16 cellular contexts compared by ENCODE assay signal in genomic region chr12:94203181-94203546, GRCh38. TPM values are rescaled to one million over a fixed set of nuclear protein-coding genes. Genes with fewer than 3 reads are reported as not detected.
A peak's percentile ranks its signal among the peaks of the same experiment; 100 is the strongest.
DNase-seq lines count a peak whose midpoint lies in the region; ATAC-seq and TF ChIP-seq lines count a peak whose summit lies in the region.
"Had no signal": no experiment of that assay in that cellular context is flagged by ENCODE, and none has a peak within 500 bp of the region (broad histone marks: within the 10 kb centered on the region; RNA-seq: fewer than 3 reads in every experiment).

No MANE protein-coding gene starts in this region.

- POLR2A ChIA-PET in activated naive CD8-positive, alpha-beta T cell treated with anti-CD3 and anti-CD28 coated beads, Interleukin-2, amount 10 ng/mL, durations not matched to agents 7 days and 5 days (lab: Charles Lee): interaction anchor here (1.1 kb wide), 1 partner anchor 243 kb away, joined by 3 read pairs; no protein-coding TSS in a partner anchor

- H3K9me2 ChIP-seq in Loucy (replicated peaks; ENCODE audit: low read depth, low read length): no peaks in the 10 kb centered on the region

- H3K36me3 Mint-ChIP-seq in activated naive CD8-positive, alpha-beta T cell treated with anti-CD3 and anti-CD28 coated beads, Interleukin-2, amount 10 ng/mL, durations not matched to agents 7 days and 5 days: peaks cover 31% of the 10 kb centered on the region
- H3K36me3 Mint-ChIP-seq in activated naive CD8-positive, alpha-beta T cell treated with anti-CD3 and anti-CD28 coated beads for 36 hours: peaks cover 19% of the 10 kb centered on the region
- H3K36me3 Mint-ChIP-seq in activated T-helper 1 cell treated with anti-CD3 and anti-CD28 coated beads, Interleukin-12 subunit alpha, Interleukin-12 subunit beta, Interleukin-2, Interleukin-4 antibody, amounts not matched to agents 30 ng/mL and 10 ng/mL and 1 ng/mL, durations not matched to agents 14 hours and 24 hours and 36 hours (ENCODE audit: low read depth): peaks cover 30% of the 10 kb centered on the region
- H3K36me3 Mint-ChIP-seq in stimulated activated effector memory CD8-positive, alpha-beta T cell treated with anti-CD3 and anti-CD28 coated beads, Interleukin-12 subunit alpha, Interleukin-12 subunit beta, amount 100 ng/mL, for 72 hours: peaks cover 8% of the 10 kb centered on the region

- no peak for ATAC-seq in activated naive CD8-positive, alpha-beta T cell treated with anti-CD3 and anti-CD28 coated beads, Interleukin-2, amount 10 ng/mL, durations not matched to agents 7 days and 5 days (ENCODE audit: low read depth)
- no peak for ATAC-seq in stimulated activated effector memory CD8-positive, alpha-beta T cell treated with anti-CD3 and anti-CD28 coated beads, Interleukin-12 subunit alpha, Interleukin-12 subunit beta, amount 100 ng/mL, for 72 hours
- no peak for ATAC-seq in left cardiac atrium

- H3K9me3 Mint-ChIP-seq in activated naive CD8-positive, alpha-beta T cell treated with anti-CD3 and anti-CD28 coated beads, Interleukin-2, amount 10 ng/mL, durations not matched to agents 7 days and 5 days: no peaks in the 10 kb centered on the region
- peaks cover 2% of the 10 kb centered on the region for H3K9me3 Mint-ChIP-seq in activated naive CD8-positive, alpha-beta T cell treated with anti-CD3 and anti-CD28 coated beads for 36 hours
- no peaks in the 10 kb centered on the region for H3K9me3 Mint-ChIP-seq in activated T-helper 1 cell treated with anti-CD3 and anti-CD28 coated beads, Interleukin-12 subunit alpha, Interleukin-12 subunit beta, Interleukin-2, Interleukin-4 antibody, amounts not matched to agents 30 ng/mL and 10 ng/mL and 1 ng/mL, durations not matched to agents 14 hours and 24 hours and 36 hours
- no peaks in the 10 kb centered on the region for H3K9me3 Mint-ChIP-seq in stimulated activated effector memory CD8-positive, alpha-beta T cell treated with anti-CD3 and anti-CD28 coated beads, Interleukin-12 subunit alpha, Interleukin-12 subunit beta, amount 100 ng/mL, for 72 hours

- H3K4me1 ChIP-seq in Loucy (ENCODE audit: insufficient read depth, low read length, poor library complexity, severe bottlenecking): peaks cover 53% of the 10 kb centered on the region

- intact Hi-C loops in activated T-helper 1 cell treated with anti-CD3 and anti-CD28 coated beads, Interleukin-12 subunit alpha, Interleukin-12 subunit beta, Interleukin-2, Interleukin-4 antibody, amounts not matched to agents 30 ng/mL and 10 ng/mL and 1 ng/mL, durations not matched to agents 14 hours and 24 hours and 36 hours (cut with micrococcal nuclease): loop anchor here (10.0 kb wide), 2 partner anchors 418 to 1012 kb away; partner anchors contain the start of genes FGD6 and VEZT
- intact Hi-C loops in left cardiac atrium (cut with DNase I): no loop called here

- H3K79me2 ChIP-seq in Loucy (ENCODE audit: insufficient read depth, low read length): no peaks in the 10 kb centered on the region

- H4K20me1 ChIP-seq in Loucy (ENCODE audit: insufficient read depth, low read length, poor library complexity, severe bottlenecking): no peaks in the 10 kb centered on the region

- no peaks in the 10 kb centered on the region for H3K36me3 ChIP-seq in Loucy (ENCODE audit: insufficient read depth, low read length)

- DNase-seq in activated naive CD8-positive, alpha-beta T cell treated with anti-CD3 and anti-CD28 coated beads, Interleukin-2, amount 10 ng/mL, durations not matched to agents 7 days and 5 days: no peak
- DNase-seq in activated naive CD8-positive, alpha-beta T cell treated with anti-CD3 and anti-CD28 coated beads for 36 hours: no peak
- DNase-seq in activated T-helper 1 cell treated with anti-CD3 and anti-CD28 coated beads, Interleukin-12 subunit alpha, Interleukin-12 subunit beta, Interleukin-2, Interleukin-4 antibody, amounts not matched to agents 30 ng/mL and 10 ng/mL and 1 ng/mL, durations not matched to agents 14 hours and 24 hours and 36 hours (ENCODE audit: low spot score): no peak
- no peak for DNase-seq in stimulated activated effector memory CD8-positive, alpha-beta T cell treated with anti-CD3 and anti-CD28 coated beads, Interleukin-12 subunit alpha, Interleukin-12 subunit beta, amount 100 ng/mL, for 72 hours (ENCODE audit: low spot score in 2 of 2)
- DNase-seq in left cardiac atrium: no peak
- no peak for DNase-seq in NOMO-1 treated with dmso at 0.1 percent for 144 hours (lab: John Stamatoyannopoulos, UW; ENCODE audit: unreplicated experiment)
- DNase-seq in SK-N-DZ (ENCODE audit: low spot score): no peak
- DNase-seq: AML-193; CD4-positive, CD25-positive, alpha-beta regulatory T cell; NCI-H1092 treated with DMSO at 0.1 percent for 48 hours; NCI-H1694; NCI-H446; NCI-H774; SHP77 treated with DMSO at 0.1 percent for 48 hours had no signal

- no peak overlapping the region for H2AFZ ChIP-seq in Loucy (ENCODE audit: low read length)

- no peak overlapping the region for H3K4me2 ChIP-seq in Loucy (ENCODE audit: low read depth, low read length, poor library complexity, severe bottlenecking)
- H3K4me2 ChIP-seq: GM23338 had no signal

- H3K27me3 Mint-ChIP-seq in activated naive CD8-positive, alpha-beta T cell treated with anti-CD3 and anti-CD28 coated beads, Interleukin-2, amount 10 ng/mL, durations not matched to agents 7 days and 5 days: no peaks in the 10 kb centered on the region
- H3K27me3 Mint-ChIP-seq in activated naive CD8-positive, alpha-beta T cell treated with anti-CD3 and anti-CD28 coated beads for 36 hours: no peaks in the 10 kb centered on the region
- no peaks in the 10 kb centered on the region for H3K27me3 Mint-ChIP-seq in activated T-helper 1 cell treated with anti-CD3 and anti-CD28 coated beads, Interleukin-12 subunit alpha, Interleukin-12 subunit beta, Interleukin-2, Interleukin-4 antibody, amounts not matched to agents 30 ng/mL and 10 ng/mL and 1 ng/mL, durations not matched to agents 14 hours and 24 hours and 36 hours (ENCODE audit: insufficient read depth)
- H3K27me3 Mint-ChIP-seq: CD4-positive, CD25-positive, alpha-beta regulatory T cell had no signal

- H3F3A ChIP-seq in Loucy (ENCODE audit: low read depth): 0 out of 2 replicates have a peak, but pooled peaks cover 8% of the 10 kb centered on the region

- H3K27ac Mint-ChIP-seq in activated naive CD8-positive, alpha-beta T cell treated with anti-CD3 and anti-CD28 coated beads, Interleukin-2, amount 10 ng/mL, durations not matched to agents 7 days and 5 days: peak overlapping the region; percentile 64
- no peak overlapping the region for H3K27ac Mint-ChIP-seq in activated naive CD8-positive, alpha-beta T cell treated with anti-CD3 and anti-CD28 coated beads for 36 hours
- peak overlapping the region; percentile 65 for H3K27ac Mint-ChIP-seq in activated T-helper 1 cell treated with anti-CD3 and anti-CD28 coated beads, Interleukin-12 subunit alpha, Interleukin-12 subunit beta, Interleukin-2, Interleukin-4 antibody, amounts not matched to agents 30 ng/mL and 10 ng/mL and 1 ng/mL, durations not matched to agents 14 hours and 24 hours and 36 hours
- no peak overlapping the region for H3K27ac Mint-ChIP-seq in stimulated activated effector memory CD8-positive, alpha-beta T cell treated with anti-CD3 and anti-CD28 coated beads, Interleukin-12 subunit alpha, Interleukin-12 subunit beta, amount 100 ng/mL, for 72 hours
- H3K27ac Mint-ChIP-seq: GM23338 had no signal

- TF ChIP-seq CTCF in Loucy (conservative IDR thresholded peaks at IDR 0.05; ENCODE audit: low read length): no peak

- H3K4me3 Mint-ChIP-seq in activated naive CD8-positive, alpha-beta T cell treated with anti-CD3 and anti-CD28 coated beads, Interleukin-2, amount 10 ng/mL, durations not matched to agents 7 days and 5 days: peak overlapping the region; percentile 47
- H3K4me3 Mint-ChIP-seq in activated naive CD8-positive, alpha-beta T cell treated with anti-CD3 and anti-CD28 coated beads for 36 hours: no peak overlapping the region
- H3K4me3 Mint-ChIP-seq in activated T-helper 1 cell treated with anti-CD3 and anti-CD28 coated beads, Interleukin-12 subunit alpha, Interleukin-12 subunit beta, Interleukin-2, Interleukin-4 antibody, amounts not matched to agents 30 ng/mL and 10 ng/mL and 1 ng/mL, durations not matched to agents 14 hours and 24 hours and 36 hours: peak overlapping the region; percentile 2
- peak overlapping the region; percentile 13 for H3K4me3 Mint-ChIP-seq in stimulated activated effector memory CD8-positive, alpha-beta T cell treated with anti-CD3 and anti-CD28 coated beads, Interleukin-12 subunit alpha, Interleukin-12 subunit beta, amount 100 ng/mL, for 72 hours
- H3K4me3 Mint-ChIP-seq: GM23338 had no signal

- H3K27me3 ChIP-seq in Loucy (ENCODE audit: insufficient read depth, low read length, poor library complexity, severe bottlenecking): no peaks in the 10 kb centered on the region

- no peaks in the 10 kb centered on the region for H3K9me3 ChIP-seq in Loucy (ENCODE audit: insufficient read depth, low read depth, low read length)

- no peak overlapping the region for H3K4me3 ChIP-seq in Loucy (ENCODE audit: low read length, poor library complexity, severe bottlenecking)
- H3K4me3 ChIP-seq: GM23338 had no signal

- H3K9ac ChIP-seq in Loucy (ENCODE audit: low read depth, low read length, poor library complexity, severe bottlenecking): peak overlapping the region; percentile 10

- H3K4me1 Mint-ChIP-seq in activated naive CD8-positive, alpha-beta T cell treated with anti-CD3 and anti-CD28 coated beads, Interleukin-2, amount 10 ng/mL, durations not matched to agents 7 days and 5 days: peaks cover 59% of the 10 kb centered on the region
- peaks cover 48% of the 10 kb centered on the region for H3K4me1 Mint-ChIP-seq in activated naive CD8-positive, alpha-beta T cell treated with anti-CD3 and anti-CD28 coated beads for 36 hours
- peaks cover 79% of the 10 kb centered on the region for H3K4me1 Mint-ChIP-seq in activated T-helper 1 cell treated with anti-CD3 and anti-CD28 coated beads, Interleukin-12 subunit alpha, Interleukin-12 subunit beta, Interleukin-2, Interleukin-4 antibody, amounts not matched to agents 30 ng/mL and 10 ng/mL and 1 ng/mL, durations not matched to agents 14 hours and 24 hours and 36 hours (ENCODE audit: low read depth)
- H3K4me1 Mint-ChIP-seq in stimulated activated effector memory CD8-positive, alpha-beta T cell treated with anti-CD3 and anti-CD28 coated beads, Interleukin-12 subunit alpha, Interleukin-12 subunit beta, amount 100 ng/mL, for 72 hours: peaks cover 68% of the 10 kb centered on the region

RNA-seq across cellular contexts. Expression of gene PLXNC1, which starts 54.8 kb away (rescaled TPM):
- 10 to 100 TPM; 40.6 to 44.3 TPM for total RNA-seq in activated naive CD8-positive, alpha-beta T cell treated with anti-CD3 and anti-CD28 coated beads, Interleukin-2, amount 10 ng/mL, durations not matched to agents 7 days and 5 days
- 1 to 10 TPM; 4.7 to 6.0 TPM for total RNA-seq in activated naive CD8-positive, alpha-beta T cell treated with anti-CD3 and anti-CD28 coated beads for 36 hours
- total RNA-seq in activated T-helper 1 cell treated with anti-CD3 and anti-CD28 coated beads, Interleukin-12 subunit alpha, Interleukin-12 subunit beta, Interleukin-2, Interleukin-4 antibody, amounts not matched to agents 30 ng/mL and 10 ng/mL and 1 ng/mL, durations not matched to agents 14 hours and 24 hours and 36 hours: 18.8 and 22.7 TPM in 2 replicates
- 1 to 10 TPM; 3.2 to 4.1 TPM for total RNA-seq in left cardiac atrium
- 0.50 and 0.96 TPM in 2 replicates for polyA plus RNA-seq in SK-N-DZ (2014; cell fraction: cytosol; rRNA removed)
- polyA plus RNA-seq in SK-N-DZ (2014; cell fraction: nucleus; rRNA removed): 0.95 and 1.1 TPM in 2 replicates

Comparison
In these comparisons a context has a peak if more than half of its experiments do, and no peak if none do; other contexts are left out.
1. H3K27ac Mint-ChIP-seq: peak in activated naive CD8-positive, alpha-beta T cell treated with anti-CD3 and anti-CD28 coated beads, Interleukin-2, amount 10 ng/mL, durations not matched to agents 7 days and 5 days (single experiment) and activated T-helper 1 cell treated with anti-CD3 and anti-CD28 coated beads, Interleukin-12 subunit alpha, Interleukin-12 subunit beta, Interleukin-2, Interleukin-4 antibody, amounts not matched to agents 30 ng/mL and 10 ng/mL and 1 ng/mL, durations not matched to agents 14 hours and 24 hours and 36 hours (single experiment); none in activated naive CD8-positive, alpha-beta T cell treated with anti-CD3 and anti-CD28 coated beads for 36 hours (single experiment) and stimulated activated effector memory CD8-positive, alpha-beta T cell treated with anti-CD3 and anti-CD28 coated beads, Interleukin-12 subunit alpha, Interleukin-12 subunit beta, amount 100 ng/mL, for 72 hours (single experiment).